24 cellular contexts compared by ENCODE assay signal in genomic region chr7:156966387-156966786, GRCh38. TPM values are rescaled to one million over a fixed set of nuclear protein-coding genes. Genes with fewer than 3 reads are reported as not detected.
DNase-seq lines count a peak whose midpoint lies in the region; ATAC-seq, FAIRE-seq and TF ChIP-seq lines count a peak whose summit lies in the region.
"Had no signal": no experiment of that assay in that cellular context is flagged by ENCODE, and none has a peak within 500 bp of the region (broad histone marks: within the 10 kb centered on the region; RNA-seq: fewer than 3 reads in every experiment).

No MANE protein-coding gene starts in this region.

- BruUV-seq in GM12878 (replicated peaks; lab: Mats Ljungman, UMichigan) = no TSS peak
- BruUV-seq in OCI-LY7 (replicated peaks; lab: Mats Ljungman, UMichigan) = no TSS peak

- H3K27ac ChIP-seq in GM12878 (ENCODE audit: control insufficient read depth, insufficient read depth) = no peak overlapping the region
- no peak overlapping the region for H3K27ac ChIP-seq in OCI-LY7 (ENCODE audit: low read depth, low read length, poor library complexity, severe bottlenecking)
- H3K27ac ChIP-seq: 22Rv1, A549, BLaER1 had no signal

- no peak overlapping the region for H3K9ac ChIP-seq in GM12878 (ENCODE audit: control insufficient read depth, insufficient read depth, low read length)
- H3K9ac ChIP-seq: BLaER1 had no signal

- POLR2A ChIA-PET in GM12878 (lab: Charles Lee) (interaction anchor here (0.6 kb wide), 1 partner anchor 195 kb away, joined by 3 read pairs; no protein-coding TSS in a partner anchor), OCI-LY7 (lab: Charles Lee) (no interaction called here)

- H2AFZ ChIP-seq in GM12878 (ENCODE audit: control insufficient read depth, low read depth, low read length) (no peak overlapping the region), OCI-LY7 (ENCODE audit: low read length) (no peak overlapping the region)

- H4K20me1 ChIP-seq in GM12878 (ENCODE audit: control insufficient read depth, insufficient read depth) (no peaks in the 10 kb centered on the region), OCI-LY7 (ENCODE audit: insufficient read depth, low read length) (no peaks in the 10 kb centered on the region)

- H3K9me3 ChIP-seq in GM12878 (replicated peaks; ENCODE audit: control insufficient read depth, insufficient read depth, low read length) (no peaks in the 10 kb centered on the region), OCI-LY7 (ENCODE audit: low read length) (no peaks in the 10 kb centered on the region)
- H3K9me3 ChIP-seq: A549, BE2C, BLaER1 had no signal

- no peak for TF ChIP-seq RAD21 in GM12878 (IDR thresholded peaks at IDR 0.05; ENCODE audit: insufficient read depth, low read depth, low read length)

- peak overlapping the region; percentile 48 for H3K27ac Mint-ChIP-seq in stimulated activated effector memory CD8-positive, alpha-beta T cell treated with anti-CD3 and anti-CD28 coated beads, Interleukin-12 subunit alpha, Interleukin-12 subunit beta, amount 100 ng/mL, for 72 hours
- H3K27ac Mint-ChIP-seq: CD14-positive monocyte; CD4-positive, alpha-beta memory T cell; CD4-positive, CD25-positive, alpha-beta regulatory T cell; CD8-positive, alpha-beta memory T cell had no signal

- in situ Hi-C loops in GM12878 (cut with MboI) = loop anchor here (10.0 kb wide), 1 partner anchor 288 kb away; no protein-coding TSS in a partner anchor

- ATAC-seq in GM12878 = no peak
- no peak for ATAC-seq in stimulated activated effector memory CD8-positive, alpha-beta T cell treated with anti-CD3 and anti-CD28 coated beads, Interleukin-12 subunit alpha, Interleukin-12 subunit beta, amount 100 ng/mL, for 72 hours
- ATAC-seq in GM19023 (IDR thresholded peaks at IDR 0.05; ENCODE audit: unreplicated experiment) = no peak
- ATAC-seq: A549 had no signal

- H3K9me2 ChIP-seq in OCI-LY7 (ENCODE audit: insufficient read depth, low read length) = no peaks in the 10 kb centered on the region

- peaks cover 3% of the 10 kb centered on the region for H3K4me1 Mint-ChIP-seq in stimulated activated effector memory CD8-positive, alpha-beta T cell treated with anti-CD3 and anti-CD28 coated beads, Interleukin-12 subunit alpha, Interleukin-12 subunit beta, amount 100 ng/mL, for 72 hours
- H3K4me1 Mint-ChIP-seq: CD14-positive monocyte; CD8-positive, alpha-beta memory T cell had no signal

- H3K4me1 ChIP-seq in GM12878 (ENCODE audit: control insufficient read depth, insufficient read depth, low read length) (no peaks in the 10 kb centered on the region), OCI-LY7 (ENCODE audit: insufficient read depth, low read length, poor library complexity, severe bottlenecking) (no peaks in the 10 kb centered on the region)
- H3K4me1 ChIP-seq: A549, BE2C, BLaER1 had no signal

- H3K4me2 ChIP-seq in GM12878 (ENCODE audit: control insufficient read depth, insufficient read depth) (no peak overlapping the region), OCI-LY7 (ENCODE audit: low read length) (no peak overlapping the region)
- H3K4me2 ChIP-seq: A549, BLaER1 had no signal

- TF ChIP-seq POLR2A in GM12878 (IDR thresholded peaks at IDR 0.05; ENCODE audit: low read depth, low read length) = peak; percentile 50; the same call in 1 of the 2 replicates

- H3K36me3 ChIP-seq in GM12878 (ENCODE audit: control insufficient read depth in 2 of 2, insufficient read depth in 2 of 2, low read length in 1 of 2) (peaks cover 32 to 36% of the 10 kb centered on the region in 2 experiments), OCI-LY7 (ENCODE audit: insufficient read depth, low read length) (peaks cover 96% of the 10 kb centered on the region)

- no peaks in the 10 kb centered on the region for H3K79me2 ChIP-seq in GM12878 (ENCODE audit: control insufficient read depth, insufficient read depth, low read length)
- H3K79me2 ChIP-seq in OCI-LY7 (ENCODE audit: insufficient read depth, low read depth, low read length) = no peaks in the 10 kb centered on the region

- no peak overlapping the region for H3K4me3 ChIP-seq in GM12878
- H3K4me3 ChIP-seq in OCI-LY7 (ENCODE audit: low read depth, low read length, poor library complexity, severe bottlenecking) = no peak overlapping the region
- H3K4me3 ChIP-seq: A549, BLaER1 had no signal

- FAIRE-seq in GM12878 (lab: Jason Lieb, UNC) = no peak
- FAIRE-seq: A549, GM12891 had no signal

- no peaks in the 10 kb centered on the region for H3K9me3 Mint-ChIP-seq in stimulated activated effector memory CD8-positive, alpha-beta T cell treated with anti-CD3 and anti-CD28 coated beads, Interleukin-12 subunit alpha, Interleukin-12 subunit beta, amount 100 ng/mL, for 72 hours
- H3K9me3 Mint-ChIP-seq: CD14-positive monocyte; CD4-positive, alpha-beta memory T cell; CD4-positive, CD25-positive, alpha-beta regulatory T cell; CD8-positive, alpha-beta memory T cell had no signal

- intact Hi-C loops in GM12878 (cut with micrococcal nuclease; ENCODE audit: unreplicated experiment) (no loop called here), OCI-LY7 (cut with micrococcal nuclease; ENCODE audit: unreplicated experiment) (no loop called here)

- TF ChIP-seq CTCF in GM12878 (IDR thresholded peaks at IDR 0.05 in 2 of 3, conservative IDR thresholded peaks at IDR 0.05 in 1 of 3; ENCODE audit: control insufficient read depth in 2 of 3, extremely low read depth in 1 of 3, insufficient read depth in 1 of 3, low read depth in 3 of 3, low read length in 3 of 3) = no peak
- no peak for TF ChIP-seq CTCF in OCI-LY7 (conservative IDR thresholded peaks at IDR 0.05; ENCODE audit: low read length)

- no peaks in the 10 kb centered on the region for H3K27me3 ChIP-seq in GM12878 (replicated peaks in 1 of 2; ENCODE audit: control insufficient read depth in 2 of 2, insufficient read depth in 2 of 2, low read length in 1 of 2)
- H3K27me3 ChIP-seq: BE2C, BLaER1 had no signal

- DNase-seq in activated CD8-positive, alpha-beta memory T cell treated with anti-CD3 and anti-CD28 coated beads, Interleukin-2, amount 50 U/mL, for 48 hours = peak; percentile 34
- DNase-seq in activated CD8-positive, alpha-beta memory T cell treated with anti-CD3 and anti-CD28 coated beads for 24 hours = no peak
- DNase-seq in GM12878 (ENCODE audit: low read depth, low spot score) (no peak), OCI-LY7 (ENCODE audit: low spot score) (no peak)
- no peak for DNase-seq in stimulated activated effector memory CD8-positive, alpha-beta T cell treated with anti-CD3 and anti-CD28 coated beads, Interleukin-12 subunit alpha, Interleukin-12 subunit beta, amount 100 ng/mL, for 72 hours (ENCODE audit: low spot score in 2 of 2)
- DNase-seq: BE2C; C1 segment of cervical spinal cord; CD4-positive, alpha-beta memory T cell; CD4-positive, CD25-positive, alpha-beta regulatory T cell; CD8-positive, alpha-beta memory T cell; COR-L47; DMS 273 treated with DMSO at 0.1 percent for 48 hours; DMS153; DMS53; DMS79; DND-41; EL; GDM1 had no signal

- H3K36me3 Mint-ChIP-seq in stimulated activated effector memory CD8-positive, alpha-beta T cell treated with anti-CD3 and anti-CD28 coated beads, Interleukin-12 subunit alpha, Interleukin-12 subunit beta, amount 100 ng/mL, for 72 hours = peaks cover 98% of the 10 kb centered on the region

- no peak overlapping the region for H3K4me3 Mint-ChIP-seq in stimulated activated effector memory CD8-positive, alpha-beta T cell treated with anti-CD3 and anti-CD28 coated beads, Interleukin-12 subunit alpha, Interleukin-12 subunit beta, amount 100 ng/mL, for 72 hours
- H3K4me3 Mint-ChIP-seq: CD14-positive monocyte; CD4-positive, alpha-beta memory T cell; CD4-positive, CD25-positive, alpha-beta regulatory T cell; CD8-positive, alpha-beta memory T cell had no signal

- RAD21 ChIA-PET in GM12878 (lab: Charles Lee; ENCODE audit: unreplicated experiment) = interaction anchor here (1.2 kb wide), 1 partner anchor 27 kb away, joined by 3 read pairs; no protein-coding TSS in a partner anchor

- CTCF ChIA-PET in GM12878 (lab: Yijun Ruan, JAX) = interaction anchor here (0.8 to 1.7 kb wide), 3 partner anchors 162 to 308 kb away, joined by 3 to 4 read pairs (median 3); no protein-coding TSS in a partner anchor
- CTCF ChIA-PET in OCI-LY7 (lab: Charles Lee; ENCODE audit: unreplicated experiment) = no interaction called here

- 97% methylated on average over 8 of the region's 8 CpGs for WGBS in GM12878 (ENCODE audit: insufficient coverage, insufficient replicate concordance, low lambda C conversion rate, missing lambda C conversion rate)

- TF ChIP-seq EP300 in GM12878 (IDR thresholded peaks at IDR 0.05; ENCODE audit: borderline replicate concordance in 1 of 2, control insufficient read depth in 1 of 2, low read depth in 2 of 2, low read length in 2 of 2) = no peak

- SMC1A ChIA-PET in GM12878 (lab: Charles Lee; ENCODE audit: uncharacterized antibody, unreplicated experiment) = no interaction called here

RNA-seq across cellular contexts. Expression of gene NOM1, which starts 16.9 kb away (rescaled TPM):
- 77.9 and 79.1 TPM in 2 replicates for total RNA-seq in GM12878 (2013; cell fraction: nucleolus; rRNA removed)
- total RNA-seq in GM12878 (2014; rRNA removed) (17.6 and 19.0 TPM in 2 replicates), GM12878 (2014; rRNA removed; fragmentation: Illumina TruSeq; extraction: Trizol) (13.1 and 18.1 TPM in 2 replicates), GM12878 (2021) (18.3 and 20.1 TPM in 2 replicates), OCI-LY7 (2022) (59.9 and 65.9 TPM in 2 replicates)
- 8.6 TPM for polyA plus RNA-seq in GM12878 (2011; ENCODE audit: low read depth)
- polyA plus RNA-seq in GM12878 (2011; rRNA removed) (15.7 and 18.0 TPM in 2 replicates), GM12878 (2014; fragmentation: Illumina TruSeq; extraction: Trizol) (18.2 and 21.6 TPM in 2 replicates), GM12878 (2014; fragmentation: Nextera tagmentation; extraction: Ambion mirVana) (1 to 10 TPM; 2.9 to 4.2 TPM), GM12878 (2014; rRNA removed) (20.8 and 21.3 TPM in 2 replicates), GM12878 (2016; fragmentation: Nextera tagmentation; extraction: Ambion mirVana) (10 to 100 TPM; 12.7 to 13.9 TPM)
- 12.9 and 14.4 TPM in 2 replicates for polyA plus RNA-seq in GM12878 (2011; cell fraction: cytosol; rRNA removed)
- 31.6 and 44.3 TPM in 2 replicates for polyA plus RNA-seq in GM12878 (2011; cell fraction: nucleus; rRNA removed)
- polyA plus RNA-seq in GM12878 (2012) = 11.9 and 14.8 TPM in 2 replicates
- polyA minus RNA-seq in GM12878 (2011; rRNA and poly(A)+ RNA removed) = 18.7 and 20.2 TPM in 2 replicates
- polyA minus RNA-seq in GM12878 (2011; cell fraction: cytosol; rRNA and poly(A)+ RNA removed) = 12.0 and 14.8 TPM in 2 replicates
- polyA minus RNA-seq in GM12878 (2011; cell fraction: nucleus; rRNA and poly(A)+ RNA removed) = 18.6 and 34.3 TPM in 2 replicates
- total RNA-seq in OCI-LY7 (2014; rRNA removed; shearing (Covaris generic)) = 40.2 and 43.8 TPM in 2 replicates

RNA-seq across cellular contexts. Expression of gene MNX1, which starts 44.1 kb away (rescaled TPM):
- total RNA-seq in GM12878 (2013; cell fraction: nucleolus; rRNA removed) = 1.7 and 2.8 TPM in 2 replicates
- total RNA-seq in GM12878 (2014; rRNA removed) (1.0 and 1.3 TPM in 2 replicates), GM12878 (2014; rRNA removed; fragmentation: Illumina TruSeq; extraction: Trizol) (0.54 and 0.60 TPM in 2 replicates), GM12878 (2021) (1.8 and 2.3 TPM in 2 replicates), OCI-LY7 (2022) (4.7 and 5.7 TPM in 2 replicates)
- not detected for polyA plus RNA-seq in GM12878 (2011; ENCODE audit: low read depth)
- polyA plus RNA-seq in GM12878 (2011; rRNA removed) (1.9 and 2.3 TPM in 2 replicates), GM12878 (2014; fragmentation: Illumina TruSeq; extraction: Trizol) (0.48 TPM in 1 of 2 replicates, not detected in the other), GM12878 (2014; fragmentation: Nextera tagmentation; extraction: Ambion mirVana) (under 1 TPM in 1 of 2 experiments, not detected in 1; 0.22 TPM), GM12878 (2014; rRNA removed) (1.7 and 2.7 TPM in 2 replicates), GM12878 (2016; fragmentation: Nextera tagmentation; extraction: Ambion mirVana) (1 to 10 TPM in 1 of 2 experiments, under 1 TPM in 1; 0.32 to 1.4 TPM)
- 1.5 and 2.7 TPM in 2 replicates for polyA plus RNA-seq in GM12878 (2011; cell fraction: cytosol; rRNA removed)
- polyA plus RNA-seq in GM12878 (2011; cell fraction: nucleus; rRNA removed) = 12.1 and 18.3 TPM in 2 replicates
- polyA plus RNA-seq in GM12878 (2012) = 0.91 and 0.92 TPM in 2 replicates
- 1.1 and 3.8 TPM in 2 replicates for polyA minus RNA-seq in GM12878 (2011; rRNA and poly(A)+ RNA removed)
- polyA minus RNA-seq in GM12878 (2011; cell fraction: cytosol; rRNA and poly(A)+ RNA removed) = 1.2 and 2.5 TPM in 2 replicates
- polyA minus RNA-seq in GM12878 (2011; cell fraction: nucleus; rRNA and poly(A)+ RNA removed) = 7.1 and 11.5 TPM in 2 replicates
- 4.4 and 5.6 TPM in 2 replicates for total RNA-seq in OCI-LY7 (2014; rRNA removed; shearing (Covaris generic))
- total RNA-seq: CD4-positive, alpha-beta memory T cell; CD8-positive, alpha-beta memory T cell had no signal
- polyA plus RNA-seq: CD14-positive monocyte; CD4-positive, alpha-beta memory T cell; CD4-positive, CD25-positive, alpha-beta regulatory T cell; CD8-positive, alpha-beta memory T cell had no signal
